ENCODE assay signal across 1 cellular context in the genomic region with DNA sequence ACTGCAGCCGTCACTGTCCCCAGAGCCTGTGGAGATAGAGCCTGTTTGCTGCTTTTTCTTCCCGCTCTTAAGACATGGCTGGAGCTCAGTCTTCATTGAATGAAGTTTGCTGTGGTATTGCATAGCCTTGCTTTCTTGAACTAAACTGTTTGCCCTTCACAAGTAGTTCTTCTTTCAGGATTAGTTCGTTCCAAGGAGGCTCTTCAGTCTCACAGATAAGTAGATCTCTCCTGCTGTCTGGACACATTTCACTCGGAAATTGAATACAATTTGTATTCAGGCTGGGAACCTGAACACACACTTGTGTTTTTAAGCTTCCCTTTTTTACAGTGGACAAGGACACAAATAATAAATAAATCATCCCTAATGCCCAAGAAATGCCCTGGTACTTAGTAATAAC.
TF ChIP-seq lines count a peak whose summit lies in the region.

No MANE protein-coding gene starts in this region.

TF ChIP-seq in endothelial cell of umbilical vein, 7 proteins besides CTCF, POLR2A, EP300 and RAD21:
- TF ChIP-seq EZH2 (IDR thresholded peaks at IDR 0.05; ENCODE audit: borderline replicate concordance, low read depth, low read length, severe bottlenecking) (no peak), JUN (IDR thresholded peaks at IDR 0.05; ENCODE audit: borderline replicate concordance, insufficient read depth, insufficient read length, low read depth) (no peak)
